Comparison of ENCODE assay signal across 8 cellular contexts in genomic region chr1:148302586-148303364, GRCh38.
A peak's percentile ranks its signal among the peaks of the same experiment; 100 is the strongest.
DNase-seq lines count a peak whose midpoint lies in the region; ATAC-seq and TF ChIP-seq lines count a peak whose summit lies in the region.
"Not testable (repeated sequence)": the region's sequence is repeated elsewhere in the genome, so short reads cannot be mapped to it uniquely, and the experiment has no call there.

No MANE protein-coding gene starts in this region.

- not testable (repeated sequence) for H3K27ac Mint-ChIP-seq in Calu3 (ENCODE audit: unreplicated experiment); activated CD4-positive, alpha-beta memory T cell treated with anti-CD3 and anti-CD28 coated beads, Interleukin-2, amount 10 ng/mL, durations not matched to agents 7 days and 5 days
- H3K27ac Mint-ChIP-seq in GM23338 = peak overlapping the region; percentile 91; the same call in 1 of the 2 replicates
- H3K27ac Mint-ChIP-seq in IgD-negative memory B cell = peak overlapping the region in 1 of 3 donors; percentile 89
- peak overlapping the region; percentile 66 for H3K27ac Mint-ChIP-seq in stimulated activated memory B cell treated with anti-CD40 and anti-IgM and Interleukin-4, amounts not matched to agents 10 μg/mL and 1 μg/mL and 100 μg/mL, for 72 hours

- not testable (repeated sequence) for H3K4me1 Mint-ChIP-seq in Calu3 (ENCODE audit: low read depth, unreplicated experiment)
- H3K4me1 Mint-ChIP-seq in GM23338 (peaks cover 15% of the 10 kb centered on the region), IgD-negative memory B cell (peaks cover 12 to 23% (median 16%) of the 10 kb centered on the region in 3 donors)
- peaks cover 28% of the 10 kb centered on the region for H3K4me1 Mint-ChIP-seq in activated CD4-positive, alpha-beta memory T cell treated with anti-CD3 and anti-CD28 coated beads, Interleukin-2, amount 10 ng/mL, durations not matched to agents 7 days and 5 days
- H3K4me1 Mint-ChIP-seq in stimulated activated memory B cell treated with anti-CD40 and anti-IgM and Interleukin-4, amounts not matched to agents 10 μg/mL and 1 μg/mL and 100 μg/mL, for 72 hours = peaks cover 23% of the 10 kb centered on the region

- H3K9me2 ChIP-seq in GM23338 (ENCODE audit: insufficient read depth) = not testable (repeated sequence)

- H3K4me3 ChIP-seq in GM23338 (peak overlapping the region; percentile 54), breast epithelium (peak overlapping the region; percentile 24 to 52 (median 46)), right atrium auricular region (peak overlapping the region; percentile 28 to 54), ovary (peak overlapping the region; percentile 36)

- WGBS in ovary, 3 donors = 0 to 4% (median 2%) methylated on average over 2 to 17 of the region's 52 CpGs

- peak overlapping the region; percentile 90 for H2AFZ ChIP-seq in GM23338

- H3F3A ChIP-seq in GM23338 (replicated peaks; ENCODE audit: low read depth) = not testable (repeated sequence)

- peak; percentile 63 for DNase-seq in Calu3
- not testable (repeated sequence) for DNase-seq in GM23338 (ENCODE audit: low spot score)
- DNase-seq in activated CD4-positive, alpha-beta memory T cell treated with anti-CD3 and anti-CD28 coated beads, Interleukin-2, amount 10 ng/mL, durations not matched to agents 7 days and 5 days = peak; percentile 58
- peak in 1 of 2 donors; percentile 49 for DNase-seq in breast epithelium (ENCODE audit: low spot score in 2 of 2)
- peak; percentile 80 for DNase-seq in right atrium auricular region (ENCODE audit: low spot score)
- peak; percentile 55 to 90 (median 76) for DNase-seq in ovary

- H3K36me3 Mint-ChIP-seq in Calu3 (ENCODE audit: insufficient read depth, unreplicated experiment); GM23338 (ENCODE audit: low read depth); IgD-negative memory B cell; activated CD4-positive, alpha-beta memory T cell treated with anti-CD3 and anti-CD28 coated beads, Interleukin-2, amount 10 ng/mL, durations not matched to agents 7 days and 5 days (ENCODE audit: low read depth); stimulated activated memory B cell treated with anti-CD40 and anti-IgM and Interleukin-4, amounts not matched to agents 10 μg/mL and 1 μg/mL and 100 μg/mL, for 72 hours: not testable (repeated sequence)

- not testable (repeated sequence) for H3K36me3 ChIP-seq in GM23338 (ENCODE audit: insufficient read depth); breast epithelium; right atrium auricular region; ovary

- TF ChIP-seq CTCF in Calu3 (IDR thresholded peaks at IDR 0.05; ENCODE audit: unreplicated experiment); GM23338 (conservative IDR thresholded peaks at IDR 0.05; ENCODE audit: low read depth in 2 of 2); breast epithelium (IDR thresholded peaks at IDR 0.05); right atrium auricular region (IDR thresholded peaks at IDR 0.05); ovary (IDR thresholded peaks at IDR 0.05): not testable (repeated sequence)

- not testable (repeated sequence) for H3K79me2 ChIP-seq in GM23338 (replicated peaks; ENCODE audit: insufficient read depth)

- not testable (repeated sequence) for H4K20me1 ChIP-seq in GM23338 (replicated peaks; ENCODE audit: insufficient read depth)

- TF ChIP-seq EP300 in ovary (IDR thresholded peaks at IDR 0.05) = not testable (repeated sequence)

- BruUV-seq in Calu3 (replicated peaks; lab: Mats Ljungman, UMichigan) = not testable (repeated sequence)

- POLR2A ChIA-PET in activated CD4-positive, alpha-beta memory T cell treated with anti-CD3 and anti-CD28 coated beads, Interleukin-2, amount 10 ng/mL, durations not matched to agents 7 days and 5 days (lab: Charles Lee) = interaction anchor here (0.9 to 2.5 kb wide), 6 partner anchors 12 to 41 kb away, joined by 3 to 18 read pairs (median 4); no protein-coding TSS in a partner anchor

- not testable (repeated sequence) for H3K27me3 ChIP-seq in GM23338 (ENCODE audit: insufficient read depth); right atrium auricular region; ovary
- H3K27me3 ChIP-seq in breast epithelium = peaks cover 0 to 12% of the 10 kb centered on the region in 2 donors

- CTCF ChIA-PET in Calu3 (lab: Charles Lee) = interaction anchor here (0.7 kb wide), 1 partner anchor 39 kb away, joined by 5 read pairs; no protein-coding TSS in a partner anchor
- CTCF ChIA-PET in activated CD4-positive, alpha-beta memory T cell treated with anti-CD3 and anti-CD28 coated beads, Interleukin-2, amount 10 ng/mL, durations not matched to agents 7 days and 5 days (lab: Charles Lee) = interaction anchor here (1.5 kb wide), 1 partner anchor 23 kb away, joined by 6 read pairs; no protein-coding TSS in a partner anchor

- peak overlapping the region; percentile 71 for H3K4me2 ChIP-seq in GM23338

- H3K27ac ChIP-seq in GM23338 (ENCODE audit: low read depth) (0 out of 2 replicates have a peak overlapping the region, but pooled peaks have one; percentile 27), right atrium auricular region (peak overlapping the region in 1 of 2 donors; percentile 11), ovary (peak overlapping the region in 1 of 2 donors; percentile 46)
- H3K27ac ChIP-seq in breast epithelium = not testable (repeated sequence)

- H3K9me3 Mint-ChIP-seq in Calu3 (ENCODE audit: low read depth, unreplicated experiment); GM23338; IgD-negative memory B cell; activated CD4-positive, alpha-beta memory T cell treated with anti-CD3 and anti-CD28 coated beads, Interleukin-2, amount 10 ng/mL, durations not matched to agents 7 days and 5 days; stimulated activated memory B cell treated with anti-CD40 and anti-IgM and Interleukin-4, amounts not matched to agents 10 μg/mL and 1 μg/mL and 100 μg/mL, for 72 hours: not testable (repeated sequence)

- peak; percentile 86 for ATAC-seq in GM23338
- ATAC-seq in stimulated activated memory B cell treated with anti-CD40 and anti-IgM and Interleukin-4, amounts not matched to agents 10 μg/mL and 1 μg/mL and 100 μg/mL, for 72 hours = peak; percentile 98

- H3K27me3 Mint-ChIP-seq in Calu3 (ENCODE audit: unreplicated experiment) (peaks cover 20% of the 10 kb centered on the region), GM23338 (ENCODE audit: insufficient read depth, low read depth, poor library complexity) (peaks cover 22% of the 10 kb centered on the region), IgD-negative memory B cell (peaks cover 18% of the 10 kb centered on the region)
- peaks cover 31% of the 10 kb centered on the region for H3K27me3 Mint-ChIP-seq in activated CD4-positive, alpha-beta memory T cell treated with anti-CD3 and anti-CD28 coated beads, Interleukin-2, amount 10 ng/mL, durations not matched to agents 7 days and 5 days
- peaks cover 18% of the 10 kb centered on the region for H3K27me3 Mint-ChIP-seq in stimulated activated memory B cell treated with anti-CD40 and anti-IgM and Interleukin-4, amounts not matched to agents 10 μg/mL and 1 μg/mL and 100 μg/mL, for 72 hours

- peak overlapping the region; percentile 38 for H3K4me3 Mint-ChIP-seq in Calu3 (ENCODE audit: low read depth, unreplicated experiment)
- H3K4me3 Mint-ChIP-seq in GM23338 = peak overlapping the region; percentile 90
- peak overlapping the region; percentile 77 to 95 (median 88) for H3K4me3 Mint-ChIP-seq in IgD-negative memory B cell
- H3K4me3 Mint-ChIP-seq in activated CD4-positive, alpha-beta memory T cell treated with anti-CD3 and anti-CD28 coated beads, Interleukin-2, amount 10 ng/mL, durations not matched to agents 7 days and 5 days = peak overlapping the region; percentile 55
- H3K4me3 Mint-ChIP-seq in stimulated activated memory B cell treated with anti-CD40 and anti-IgM and Interleukin-4, amounts not matched to agents 10 μg/mL and 1 μg/mL and 100 μg/mL, for 72 hours = peak overlapping the region; percentile 75

- intact Hi-C loops in Calu3 (cut with micrococcal nuclease; ENCODE audit: unreplicated experiment); breast epithelium (cut with DNase I; ENCODE audit: low total_unique reads); ovary (cut with DNase I): not testable (repeated sequence)

- not testable (repeated sequence) for H3K9me3 ChIP-seq in breast epithelium, right atrium auricular region, ovary

- not testable (repeated sequence) for TF ChIP-seq POLR2A in breast epithelium (IDR thresholded peaks at IDR 0.05); ovary (IDR thresholded peaks at IDR 0.05)

- not testable (repeated sequence) for H3K4me1 ChIP-seq in GM23338 (ENCODE audit: insufficient read depth); breast epithelium; right atrium auricular region; ovary (ENCODE audit: insufficient read depth)

Comparison
In these comparisons a context has a peak if more than half of its experiments do, and no peak if none do; other contexts are left out.
1. H3K4me3 Mint-ChIP-seq: peak in every context shown above with its lines; median percentile 90 in GM23338; 88 in IgD-negative memory B cell; 75 in stimulated activated memory B cell treated with anti-CD40 and anti-IgM and Interleukin-4, amounts not matched to agents 10 μg/mL and 1 μg/mL and 100 μg/mL, for 72 hours; 55 in activated CD4-positive, alpha-beta memory T cell treated with anti-CD3 and anti-CD28 coated beads, Interleukin-2, amount 10 ng/mL, durations not matched to agents 7 days and 5 days; 38 in Calu3.